ENCODE assay signal across 8 cellular contexts in genomic region chr1:231550448-231550781, GRCh38. TPM values are rescaled to one million over a fixed set of nuclear protein-coding genes. Genes with fewer than 3 reads are reported as not detected.
A peak's percentile ranks its signal among the peaks of the same experiment; 100 is the strongest.
DNase-seq lines count a peak whose midpoint lies in the region; ATAC-seq and TF ChIP-seq lines count a peak whose summit lies in the region.

No MANE protein-coding gene starts in this region.

- TF ChIP-seq CTCF in uterus (IDR thresholded peaks at IDR 0.05), result no peak

- H3K36me3 ChIP-seq in uterus, result no peaks in the 10 kb centered on the region

- no peaks in the 10 kb centered on the region for H3K27me3 Mint-ChIP-seq in activated CD4-positive, alpha-beta memory T cell treated with anti-CD3 and anti-CD28 coated beads for 36 hours

- no peaks in the 10 kb centered on the region for H3K9me3 Mint-ChIP-seq in activated CD4-positive, alpha-beta memory T cell treated with anti-CD3 and anti-CD28 coated beads for 36 hours

- DNase-seq in NCI-H345 (lab: John Stamatoyannopoulos, UW) (peak; percentile 5), NCI-H345 treated with DMSO at 0.1 percent for 48 hours (lab: John Stamatoyannopoulos, UW; ENCODE audit: unreplicated experiment) (no peak), lung microvascular endothelial cell (ENCODE audit: low read depth in 2 of 2) (peak; percentile 35 to 49), uterus (no peak), HK-2 (ENCODE audit: unreplicated experiment) (no peak)
- DNase-seq in activated CD4-positive, alpha-beta memory T cell treated with anti-CD3 and anti-CD28 coated beads for 36 hours, result peak; percentile 24

- H3K9me3 ChIP-seq in uterus, result no peaks in the 10 kb centered on the region

- peak; percentile 71 for ATAC-seq in HG03432 (IDR thresholded peaks at IDR 0.05; ENCODE audit: unreplicated experiment)
- no peak for ATAC-seq in HG02759 (IDR thresholded peaks at IDR 0.05; ENCODE audit: unreplicated experiment)

- H3K4me3 Mint-ChIP-seq in activated CD4-positive, alpha-beta memory T cell treated with anti-CD3 and anti-CD28 coated beads for 36 hours, result no peak overlapping the region

- peak overlapping the region in 1 of 2 donors; percentile 8 for H3K27ac ChIP-seq in uterus

- CTCF ChIA-PET in activated CD4-positive, alpha-beta memory T cell treated with anti-CD3 and anti-CD28 coated beads for 36 hours (lab: Charles Lee), result interaction anchor here (1.0 to 2.3 kb wide), 2 partner anchors 187 to 193 kb away, joined by 4 to 9 read pairs; no protein-coding TSS in a partner anchor

- no peaks in the 10 kb centered on the region for H3K27me3 ChIP-seq in uterus

- H3K27ac Mint-ChIP-seq in activated CD4-positive, alpha-beta memory T cell treated with anti-CD3 and anti-CD28 coated beads for 36 hours, result no peak overlapping the region

- no peak for TF ChIP-seq POLR2A in uterus (IDR thresholded peaks at IDR 0.05)

- intact Hi-C loops in activated CD4-positive, alpha-beta memory T cell treated with anti-CD3 and anti-CD28 coated beads for 36 hours (cut with micrococcal nuclease), result loop anchor here (10.0 kb wide), 1 partner anchor 126 kb away; the partner anchor contains the start of gene EGLN1
- intact Hi-C loops in uterus (cut with DNase I; ENCODE audit: low total_unique reads), result no loop called here

- POLR2A ChIA-PET in activated CD4-positive, alpha-beta memory T cell treated with anti-CD3 and anti-CD28 coated beads for 36 hours (lab: Charles Lee), result no interaction called here

- peaks cover 20% of the 10 kb centered on the region for H3K4me1 Mint-ChIP-seq in activated CD4-positive, alpha-beta memory T cell treated with anti-CD3 and anti-CD28 coated beads for 36 hours (ENCODE audit: low read depth)

- H3K36me3 Mint-ChIP-seq in activated CD4-positive, alpha-beta memory T cell treated with anti-CD3 and anti-CD28 coated beads for 36 hours, result peaks cover 13% of the 10 kb centered on the region

- no peaks in the 10 kb centered on the region for H3K4me1 ChIP-seq in uterus

- no peak overlapping the region for H3K4me3 ChIP-seq in uterus

RNA-seq across cellular contexts. Expression of gene TSNAX, which starts 21.9 kb away (rescaled TPM):
- total RNA-seq in activated CD4-positive, alpha-beta memory T cell treated with anti-CD3 and anti-CD28 coated beads for 36 hours, result 10 to 100 TPM; 36.4 to 36.5 TPM
- total RNA-seq in lung microvascular endothelial cell, result 22.9 and 24.0 TPM in 2 replicates
- 100 to 1,000 TPM in 1 of 4 donors, 10 to 100 TPM in 3; 30.6 to 142 (median 63.9) TPM for total RNA-seq in uterus

Comparison
In these comparisons a context has a peak if more than half of its experiments do, and no peak if none do; other contexts are left out.
1. DNase-seq: peak in NCI-H345 (single experiment), activated CD4-positive, alpha-beta memory T cell treated with anti-CD3 and anti-CD28 coated beads for 36 hours (single experiment) and lung microvascular endothelial cell (2 of 2); none in NCI-H345 treated with DMSO at 0.1 percent for 48 hours (single experiment), uterus (0 of 2) and HK-2 (single experiment).